ENCODE assay signal across 9 cellular contexts in genomic region chr1:27416387-27417111, GRCh38. TPM values are rescaled to one million over a fixed set of nuclear protein-coding genes. Genes with fewer than 3 reads are reported as not detected.
DNase-seq lines count a peak whose midpoint lies in the region; ATAC-seq and TF ChIP-seq lines count a peak whose summit lies in the region.
"Had no signal": no experiment of that assay in that cellular context is flagged by ENCODE, and none has a peak within 500 bp of the region (broad histone marks: within the 10 kb centered on the region; RNA-seq: fewer than 3 reads in every experiment).

No MANE protein-coding gene starts in this region.

- no peak overlapping the region for H3K4me3 ChIP-seq in IMR-90 (ENCODE audit: insufficient read depth, low read depth, low read length)

- H2BK15ac ChIP-seq in IMR-90 (ENCODE audit: low read depth, low read length) = no peak overlapping the region

- intact Hi-C loops in IMR-90 (cut with micrococcal nuclease) = loop anchor here (1.0 kb wide), 1 partner anchor 190 kb away; no protein-coding TSS in a partner anchor

- no peak overlapping the region for H3K14ac ChIP-seq in IMR-90 (replicated peaks; ENCODE audit: low read depth, low read length)

- BruUV-seq in IMR-90 (replicated peaks; lab: Mats Ljungman, UMichigan) = no TSS peak

- ATAC-seq in IMR-90 (ENCODE audit: low read depth) = peak; percentile 55
- ATAC-seq in GM18517 (IDR thresholded peaks at IDR 0.05; ENCODE audit: unreplicated experiment) = no peak

- no peak overlapping the region for H2AK5ac ChIP-seq in IMR-90 (ENCODE audit: low read depth, low read length)

- no peak overlapping the region for H4K5ac ChIP-seq in IMR-90 (ENCODE audit: low read depth, low read length)

- in situ Hi-C loops in IMR-90 (cut with MboI; ENCODE audit: low sequenced_read_pairs) = loop anchor here (10.0 kb wide), 1 partner anchor 248 kb away; no protein-coding TSS in a partner anchor

- H3K4ac ChIP-seq in IMR-90 (ENCODE audit: low read depth, low read length) = no peak overlapping the region; the same call in 1 of the 2 replicates

- H3K9ac ChIP-seq in IMR-90 (ENCODE audit: low read depth, low read length) = no peak overlapping the region

- peaks cover 11% of the 10 kb centered on the region for H3K4me1 ChIP-seq in IMR-90 (ENCODE audit: control insufficient read depth, insufficient read depth, low read length)

- CTCF ChIA-PET in IMR-90 (lab: Yijun Ruan, JAX) = interaction anchor here (0.6 to 1.6 kb wide), 12 partner anchors 8 to 341 kb away, joined by 3 to 6 read pairs (median 4); partner anchors contain the start of gene AHDC1

- no peaks in the 10 kb centered on the region for H3K9me3 ChIP-seq in IMR-90 (ENCODE audit: control insufficient read depth, insufficient read depth, low read length)

- dilution Hi-C loops in IMR-90 (cut with HindIII; ENCODE audit: low sequenced_read_pairs, unreplicated experiment) = no loop called here

- peaks cover 46% of the 10 kb centered on the region for H3K36me3 ChIP-seq in IMR-90 (ENCODE audit: control insufficient read depth, insufficient read depth, low read length)

- no peak overlapping the region for H2BK120ac ChIP-seq in IMR-90 (ENCODE audit: low read depth, low read length)

- peaks cover 31 to 71% of the 10 kb centered on the region in 2 experiments for H3K79me1 ChIP-seq in IMR-90 (ENCODE audit: low read depth in 1 of 2, low read length in 2 of 2)

- peaks cover 8% of the 10 kb centered on the region; the same call in 1 of the 2 replicates for H3K9me1 ChIP-seq in IMR-90 (ENCODE audit: insufficient read depth, low read length)

- H2AFZ ChIP-seq in IMR-90 (replicated peaks; ENCODE audit: low read length, poor library complexity) = no peak overlapping the region

- TF ChIP-seq CTCF in IMR-90 (conservative IDR thresholded peaks at IDR 0.05; ENCODE audit: low read depth, low read length) = peak; percentile 65

- peak; percentile 78 for DNase-seq in ELF-1 (ENCODE audit: low read depth, low spot score)
- peak; percentile 73 for DNase-seq in IMR-90
- peak; percentile 76 for DNase-seq in RPMI7951 (ENCODE audit: low read depth)
- DNase-seq in amniotic epithelial cell (ENCODE audit: low read depth) = peak; percentile 84
- peak; percentile 62 for DNase-seq in inferior parietal cortex (ENCODE audit: extremely low spot score)
- peak; percentile 75 for DNase-seq in stimulated activated CD4-positive, alpha-beta T cell treated with anti-CD3 and anti-CD28 coated beads, Interleukin-4, amount 100 ng/mL, for 24 hours
- DNase-seq in GOT3 (lab: John Stamatoyannopoulos, UW) = no peak

- no peak overlapping the region for H3K4me2 ChIP-seq in IMR-90 (ENCODE audit: low read depth, low read length)

- TF ChIP-seq RAD21 in IMR-90 (IDR thresholded peaks at IDR 0.05; ENCODE audit: low read length) = peak; percentile 67

- H3K27ac ChIP-seq in IMR-90 (ENCODE audit: insufficient read depth, low read length) = no peak overlapping the region

- no peak overlapping the region for H2BK20ac ChIP-seq in IMR-90 (ENCODE audit: low read depth, low read length)

- H4K91ac ChIP-seq in IMR-90 (ENCODE audit: insufficient read depth, low read depth, low read length) = no peak overlapping the region

- H2BK5ac ChIP-seq in IMR-90 (ENCODE audit: low read depth, low read length, poor library complexity, severe bottlenecking) = no peak overlapping the region

- H3K56ac ChIP-seq in IMR-90 (ENCODE audit: extremely low read depth, insufficient read depth, low read length) = no peak overlapping the region

- POLR2A ChIA-PET in IMR-90 (lab: Charles Lee; ENCODE audit: unreplicated experiment) = no interaction called here

- no peak overlapping the region for H4K8ac ChIP-seq in IMR-90 (ENCODE audit: low read depth in 2 of 2, low read length in 2 of 2)

- no peak; the same call in 1 of the 2 replicates for TF ChIP-seq POLR2A in IMR-90 (IDR thresholded peaks at IDR 0.05; ENCODE audit: low read depth, low read length)

- H4K20me1 ChIP-seq in IMR-90 (ENCODE audit: insufficient read depth, low read length) = no peaks in the 10 kb centered on the region

- H3K23ac ChIP-seq in IMR-90 (ENCODE audit: low read depth, low read length) = no peak overlapping the region

- peak overlapping the region; percentile 30 for H2AK9ac ChIP-seq in IMR-90 (replicated peaks; ENCODE audit: low read depth, low read length, poor library complexity)

- H3K27me3 ChIP-seq in IMR-90 (ENCODE audit: control insufficient read depth, insufficient read depth, low read length) = no peaks in the 10 kb centered on the region

- no CpG with 5 or more reads among the region's 3 CpGs for WGBS in IMR-90 (ENCODE audit: extremely low coverage in 2 of 2, insufficient read length in 1 of 2), 2 experiments

- H3K18ac ChIP-seq in IMR-90 (ENCODE audit: low read depth, low read length) = no peak overlapping the region

TF ChIP-seq in IMR-90, 13 proteins besides CTCF, POLR2A, EP300 and RAD21:
- TF ChIP-seq MAZ (IDR thresholded peaks at IDR 0.05; ENCODE audit: borderline replicate concordance, low read depth, low read length) (0 out of 2 replicates have a peak, but pooled peaks have one; percentile 17), MAFK (IDR thresholded peaks at IDR 0.05; ENCODE audit: low read depth, low read length) (no peak), RFX5 (IDR thresholded peaks at IDR 0.05; ENCODE audit: low read depth, low read length) (no peak), FOS (IDR thresholded peaks at IDR 0.05; ENCODE audit: low read depth, low read length) (no peak), CHD1 (IDR thresholded peaks at IDR 0.05; ENCODE audit: low read depth, low read length) (no peak), SMC3 (IDR thresholded peaks at IDR 0.05; ENCODE audit: low read depth, low read length) (peak; percentile 80)

RNA-seq across cellular contexts. Expression of gene GPR3, which starts 24.1 kb away (rescaled TPM):
- 0.72 and 0.83 TPM in 2 replicates for total RNA-seq in IMR-90 (2012; rRNA removed)
- 4.8 and 5.4 TPM in 2 replicates for polyA plus RNA-seq in IMR-90 (2012; rRNA removed)
- polyA plus RNA-seq in IMR-90 (2012; cell fraction: cytosol; rRNA removed) = 3.3 and 6.1 TPM in 2 replicates
- polyA plus RNA-seq in IMR-90 (2012; cell fraction: nucleus; rRNA removed; ENCODE audit: low replicate concordance) = 5.4 and 6.0 TPM in 2 replicates
- 4.5 and 6.4 TPM in 2 replicates for total RNA-seq in RPMI7951 (2014; rRNA removed; shearing (Covaris generic))

RNA-seq across cellular contexts. Expression of gene CD164L2, which starts 33.4 kb away (rescaled TPM):
- total RNA-seq in IMR-90 (2012; rRNA removed) = not detected in 2 replicates
- not detected in 2 replicates for polyA plus RNA-seq in IMR-90 (2012; rRNA removed)
- polyA plus RNA-seq in IMR-90 (2012; cell fraction: cytosol; rRNA removed) = not detected in 2 replicates
- polyA plus RNA-seq in IMR-90 (2012; cell fraction: nucleus; rRNA removed; ENCODE audit: low replicate concordance) = 0.04 TPM in 1 of 2 replicates, not detected in the other
- total RNA-seq in RPMI7951 (2014; rRNA removed; shearing (Covaris generic)) = not detected in 2 replicates
- total RNA-seq: urinary bladder had no signal

RNA-seq across cellular contexts. Expression of gene FCN3, which starts 41.9 kb away (rescaled TPM):
- total RNA-seq in IMR-90 (2012; rRNA removed) = not detected in 2 replicates
- polyA plus RNA-seq in IMR-90 (2012; rRNA removed) = not detected in 2 replicates
- not detected in 2 replicates for polyA plus RNA-seq in IMR-90 (2012; cell fraction: cytosol; rRNA removed)
- polyA plus RNA-seq in IMR-90 (2012; cell fraction: nucleus; rRNA removed; ENCODE audit: low replicate concordance) = not detected in 2 replicates
- total RNA-seq in RPMI7951 (2014; rRNA removed; shearing (Covaris generic)) = not detected in 2 replicates
- total RNA-seq: urinary bladder had no signal

RNA-seq across cellular contexts. Expression of gene MAP3K6, which starts 49.8 kb away (rescaled TPM):
- 4.8 and 5.3 TPM in 2 replicates for total RNA-seq in IMR-90 (2012; rRNA removed)
- 15.9 and 17.3 TPM in 2 replicates for polyA plus RNA-seq in IMR-90 (2012; rRNA removed)
- polyA plus RNA-seq in IMR-90 (2012; cell fraction: cytosol; rRNA removed) = 6.7 and 10.6 TPM in 2 replicates
- 53.8 and 151 TPM in 2 replicates for polyA plus RNA-seq in IMR-90 (2012; cell fraction: nucleus; rRNA removed; ENCODE audit: low replicate concordance)
- total RNA-seq in RPMI7951 (2014; rRNA removed; shearing (Covaris generic)) = 14.5 and 20.6 TPM in 2 replicates
